17 cellular contexts compared by ENCODE assay signal in the genomic region with DNA sequence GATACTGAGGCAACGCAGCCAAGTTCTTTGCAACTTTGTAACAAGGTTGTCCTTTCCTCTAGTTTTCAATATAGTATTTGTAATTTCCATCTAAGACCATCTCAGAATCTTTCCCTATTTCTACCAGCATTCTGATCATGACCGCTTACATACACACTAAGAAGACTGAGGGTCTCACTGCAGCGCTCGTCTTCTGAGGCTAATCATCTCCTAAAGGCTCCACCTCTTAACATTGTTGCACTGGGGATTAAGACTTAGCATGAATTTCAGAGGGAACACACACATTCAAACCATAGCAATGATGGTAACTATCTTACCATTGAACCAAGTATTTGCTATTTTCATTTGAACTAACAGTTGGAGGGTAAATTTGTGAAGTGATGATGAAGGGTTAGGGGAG.
DNase-seq lines count a peak whose midpoint lies in the region; ATAC-seq and TF ChIP-seq lines count a peak whose summit lies in the region.
"Had no signal": no experiment of that assay in that cellular context is flagged by ENCODE, and none has a peak within 500 bp of the region (broad histone marks: within the 10 kb centered on the region; RNA-seq: fewer than 3 reads in every experiment).

No MANE protein-coding gene starts in this region.

- no peak overlapping the region for H3K56ac ChIP-seq in H9 (ENCODE audit: insufficient read length, low read depth, low read length)
- H3K56ac ChIP-seq in mesendoderm (ENCODE audit: low read length) = no peak overlapping the region

- H3K4me3 ChIP-seq in ectodermal cell (ENCODE audit: insufficient read depth, low read depth, low read length) (no peak overlapping the region), mesendoderm (ENCODE audit: low read length) (no peak overlapping the region), parathyroid adenoma (ENCODE audit: low read depth, low read length) (no peak overlapping the region)
- H3K4me3 ChIP-seq: MG63 had no signal

- H3K4me1 ChIP-seq in H9 (ENCODE audit: insufficient read depth, low read length) (peaks cover 9% of the 10 kb centered on the region; the same call in 1 of the 2 replicates), ectodermal cell (ENCODE audit: control insufficient read depth, insufficient read depth, low read length) (peaks cover 11% of the 10 kb centered on the region), mesendoderm (ENCODE audit: control insufficient read depth, low read depth, low read length) (peaks cover 2% of the 10 kb centered on the region), parathyroid adenoma (no peaks in the 10 kb centered on the region)

- H2AK5ac ChIP-seq in H9 (ENCODE audit: insufficient read length, low read length) (no peak overlapping the region), mesendoderm (ENCODE audit: low read length) (no peak overlapping the region)

- H3K27ac ChIP-seq in H9 (ENCODE audit: insufficient read length, low read depth, low read length) (peak overlapping the region; percentile 94), ectodermal cell (ENCODE audit: insufficient read depth, low read depth, low read length, poor library complexity, severe bottlenecking) (peak overlapping the region; percentile 33), mesendoderm (ENCODE audit: low read depth, low read length) (peak overlapping the region; percentile 92), parathyroid adenoma (no peak overlapping the region)

- no peak overlapping the region for H2BK15ac ChIP-seq in H9 (ENCODE audit: low read depth, low read length)
- H2BK15ac ChIP-seq in mesendoderm (replicated peaks; ENCODE audit: low read depth) = no peak overlapping the region

- H4K8ac ChIP-seq in H9 (replicated peaks; ENCODE audit: insufficient read length, low read depth, low read length) (no peak overlapping the region), mesendoderm (ENCODE audit: low read depth, low read length) (no peak overlapping the region)

- H3K79me2 ChIP-seq in H9 (ENCODE audit: insufficient read depth, low read length) (no peaks in the 10 kb centered on the region), mesendoderm (ENCODE audit: control insufficient read depth, insufficient read depth, low read length) (no peaks in the 10 kb centered on the region), parathyroid adenoma (no peaks in the 10 kb centered on the region)

- H3K18ac ChIP-seq in H9 (ENCODE audit: insufficient read length, low read depth, low read length) = no peak overlapping the region
- peak overlapping the region; percentile 92 for H3K18ac ChIP-seq in mesendoderm (ENCODE audit: low read length)

- WGBS in H9 (ENCODE audit: extremely low coverage, insufficient read length, low lambda C conversion rate) = no CpG with 5 or more reads among the region's 4 CpGs
- WGBS in ectodermal cell, 2 experiments = 40 to 43% methylated on average over 4 of the region's 4 CpGs
- no CpG with 5 or more reads among the region's 4 CpGs for WGBS in mesendoderm (ENCODE audit: extremely low coverage, insufficient coverage, low lambda C conversion rate)

- H3K79me1 ChIP-seq in H9 (ENCODE audit: insufficient read depth, low read depth, low read length, poor library complexity, severe bottlenecking) (no peaks in the 10 kb centered on the region), mesendoderm (ENCODE audit: low read length) (no peaks in the 10 kb centered on the region)

- H2AFZ ChIP-seq in H9 (ENCODE audit: low read length) = no peak overlapping the region
- peak overlapping the region; percentile 31 for H2AFZ ChIP-seq in parathyroid adenoma

- no peak overlapping the region for H3K9ac ChIP-seq in H9 (ENCODE audit: extremely low read depth, insufficient read length, low read length)
- no peak overlapping the region for H3K9ac ChIP-seq in mesendoderm (ENCODE audit: low read length)
- H3K9ac ChIP-seq in parathyroid adenoma = no peak overlapping the region

- H2BK5ac ChIP-seq in H9 (ENCODE audit: insufficient read length, low read length) (peak overlapping the region; percentile 80), mesendoderm (ENCODE audit: low read length) (peak overlapping the region; percentile 74)

- no peaks in the 10 kb centered on the region for H4K20me1 ChIP-seq in H9 (ENCODE audit: control insufficient read depth, insufficient read depth, insufficient read length)

- H3K9me3 ChIP-seq in H9 (ENCODE audit: control insufficient read depth, low read depth, low read length) (peaks cover 6% of the 10 kb centered on the region), ectodermal cell (ENCODE audit: control insufficient read depth, low read length) (no peaks in the 10 kb centered on the region), parathyroid adenoma (ENCODE audit: control insufficient read depth, low read length) (no peaks in the 10 kb centered on the region)
- H3K9me3 ChIP-seq: MG63 had no signal

- H3T11ph ChIP-seq in H9 (ENCODE audit: low read length) = no peak overlapping the region

- no peak overlapping the region for H2BK12ac ChIP-seq in H9 (ENCODE audit: insufficient read length, low read depth, low read length)

- peaks cover 12 to 14% of the 10 kb centered on the region in 2 experiments for H3K9me3 Mint-ChIP-seq in H9

- H3K14ac ChIP-seq in H9 (ENCODE audit: insufficient read depth, low read length) = no peak overlapping the region

- no peak overlapping the region; a peak in 2 of 5 replicates for H3K4me3 Mint-ChIP-seq in H9

- H3K36me3 ChIP-seq in ectodermal cell (ENCODE audit: control insufficient read depth, insufficient read depth, low read length) (no peaks in the 10 kb centered on the region), mesendoderm (ENCODE audit: control insufficient read depth, insufficient read depth, low read length) (no peaks in the 10 kb centered on the region), parathyroid adenoma (ENCODE audit: control insufficient read depth, insufficient read depth, low read length) (no peaks in the 10 kb centered on the region)
- H3K36me3 ChIP-seq: MG63 had no signal

- H4K5ac ChIP-seq in H9 (ENCODE audit: insufficient read length, low read depth, low read length) = no peak overlapping the region
- H4K5ac ChIP-seq in mesendoderm (ENCODE audit: low read length) = no peak overlapping the region

- no peaks in the 10 kb centered on the region for H3K27me3 Mint-ChIP-seq in H9 (ENCODE audit: low read depth)

- H3K4me2 ChIP-seq in H9 (ENCODE audit: insufficient read depth, insufficient read length, low read length) (peak overlapping the region; percentile 73), mesendoderm (ENCODE audit: low read length) (no peak overlapping the region), parathyroid adenoma (ENCODE audit: low read length) (no peak overlapping the region)

- peaks cover 12 to 29% (median 14%) of the 10 kb centered on the region in 3 experiments for H3K36me3 Mint-ChIP-seq in H9 (ENCODE audit: insufficient read depth in 1 of 3, low read depth in 3 of 3)

- H3K27ac Mint-ChIP-seq in H9 = peak overlapping the region; percentile 66 to 99 (median 94)

- no peak overlapping the region for H2BK20ac ChIP-seq in H9 (ENCODE audit: low read depth, low read length, poor library complexity, severe bottlenecking)

- peaks cover 36 to 42% of the 10 kb centered on the region in 2 experiments for H3K4me1 Mint-ChIP-seq in H9

- peaks cover 6% of the 10 kb centered on the region for H3K23me2 ChIP-seq in H9 (ENCODE audit: insufficient read length, low read depth, low read length, poor library complexity, severe bottlenecking)

- H3K23ac ChIP-seq in H9 (ENCODE audit: insufficient read length, low read depth, low read length) = no peak overlapping the region
- no peak overlapping the region for H3K23ac ChIP-seq in mesendoderm (ENCODE audit: low read length)

- H2BK120ac ChIP-seq in H9 (ENCODE audit: low read depth, low read length, poor library complexity, severe bottlenecking) (no peak overlapping the region), mesendoderm (ENCODE audit: low read depth, low read length) (peak overlapping the region; percentile 73)

- no peaks in the 10 kb centered on the region for H3K27me3 ChIP-seq in H9 (ENCODE audit: insufficient read depth, low read length)
- no peaks in the 10 kb centered on the region for H3K27me3 ChIP-seq in ectodermal cell (ENCODE audit: control insufficient read depth, insufficient read depth, low read length, poor library complexity, severe bottlenecking)
- no peaks in the 10 kb centered on the region for H3K27me3 ChIP-seq in mesendoderm (ENCODE audit: insufficient read depth, low read length, poor library complexity)
- no peaks in the 10 kb centered on the region for H3K27me3 ChIP-seq in parathyroid adenoma (ENCODE audit: control insufficient read depth, insufficient read depth, low read length)
- H3K27me3 ChIP-seq: MG63 had no signal

- H4K91ac ChIP-seq in H9 (ENCODE audit: insufficient read length, low read depth, low read length) = no peak overlapping the region

- H3K4ac ChIP-seq in H9 (ENCODE audit: low read depth, low read length) = no peak overlapping the region
- peak overlapping the region; percentile 70 for H3K4ac ChIP-seq in mesendoderm (ENCODE audit: low read depth, low read length)

- ATAC-seq in GM21576 (IDR thresholded peaks at IDR 0.05; ENCODE audit: unreplicated experiment) = no peak
- no peak for ATAC-seq in GM19351 (IDR thresholded peaks at IDR 0.05; ENCODE audit: unreplicated experiment)

- no peak for TF ChIP-seq CTCF in H9 (conservative IDR thresholded peaks at IDR 0.05)
- no peak for TF ChIP-seq CTCF in parathyroid adenoma (IDR thresholded peaks at IDR 0.05)

- DNase-seq in H9 (no peak), mesendoderm (peak; percentile 30), NCI-H1092 (lab: John Stamatoyannopoulos, UW) (no peak), NCI-H2171 (lab: John Stamatoyannopoulos, UW) (no peak)
- DNase-seq: C1 segment of cervical spinal cord; MG63; NCI-H1105; NCI-H1694 treated with DMSO at 0.1 percent for 48 hours; NCI-H2107; NCI-H446; NK-92 treated with Interleukin-12 subunit alpha and Interleukin-12 subunit beta, amount 100 ng/mL, for 24 hours; RPMI8226; SIG-M5 had no signal
